ENCODE assay signal across 8 cellular contexts in genomic region chr10:110600487-110601101, GRCh38. TPM values are rescaled to one million over a fixed set of nuclear protein-coding genes. Genes with fewer than 3 reads are reported as not detected.
DNase-seq lines count a peak whose midpoint lies in the region; ATAC-seq, FAIRE-seq and TF ChIP-seq lines count a peak whose summit lies in the region.

No MANE protein-coding gene starts in this region.

- POLR2A ChIA-PET in endothelial cell of umbilical vein (lab: Charles Lee), result no interaction called here

- no peak overlapping the region for H2BK15ac ChIP-seq in neuronal stem cell (ENCODE audit: low read length)

- H3K27ac ChIP-seq in HL-60 (replicated peaks) (no peak overlapping the region), RWPE2 (ENCODE audit: poor library complexity, severe bottlenecking) (no peak overlapping the region), endothelial cell of umbilical vein (ENCODE audit: insufficient read depth, low read depth, low read length) (no peak overlapping the region), neuronal stem cell (replicated peaks; ENCODE audit: low read length) (no peak overlapping the region)

- no peak overlapping the region for H2BK5ac ChIP-seq in neuronal stem cell (ENCODE audit: low read length)

- no peaks in the 10 kb centered on the region for H3K79me2 ChIP-seq in endothelial cell of umbilical vein (ENCODE audit: control insufficient read depth, insufficient read depth, low read length)

- H3K4me3 ChIP-seq in AG10803 (ENCODE audit: low read length) (no peak overlapping the region), GM06990 (replicated peaks; ENCODE audit: low read depth, low read length) (no peak overlapping the region), HL-60 (replicated peaks; ENCODE audit: insufficient read depth, low read length) (no peak overlapping the region), RWPE2 (ENCODE audit: severe bottlenecking) (no peak overlapping the region), endothelial cell of umbilical vein (replicated peaks in 1 of 3; ENCODE audit: insufficient read depth in 1 of 3, low read depth in 1 of 3, low read length in 3 of 3) (no peak overlapping the region), neuronal stem cell (ENCODE audit: low read length in 2 of 2) (no peak overlapping the region)

- no TSS peak for BruUV-seq in endothelial cell of umbilical vein (replicated peaks; lab: Mats Ljungman, UMichigan)

- H2AFZ ChIP-seq in endothelial cell of umbilical vein (ENCODE audit: low read depth, low read length) (no peak overlapping the region), neuronal stem cell (ENCODE audit: low read length) (no peak overlapping the region)

- peaks cover 2% of the 10 kb centered on the region; the same call in 1 of the 2 replicates for H3K36me3 ChIP-seq in GM06990 (ENCODE audit: control insufficient read depth, insufficient read depth, low read length)
- H3K36me3 ChIP-seq in RWPE2 (ENCODE audit: low read depth), result peaks cover 85% of the 10 kb centered on the region
- peaks cover 0 to 21% of the 10 kb centered on the region in 2 experiments for H3K36me3 ChIP-seq in endothelial cell of umbilical vein (ENCODE audit: control insufficient read depth in 2 of 2, extremely low read depth in 1 of 2, insufficient read depth in 2 of 2, low read length in 2 of 2)
- peaks cover 13 to 100% of the 10 kb centered on the region in 2 donors for H3K36me3 ChIP-seq in neuronal stem cell (replicated peaks in 1 of 2; ENCODE audit: control insufficient read depth in 2 of 2, insufficient read depth in 2 of 2, low read length in 2 of 2)

- peak; percentile 42; the same call in 1 of the 3 replicates for ATAC-seq in RWPE2 (ENCODE audit: low read depth)

- H3K79me1 ChIP-seq in neuronal stem cell (ENCODE audit: low read depth, low read length), result no peaks in the 10 kb centered on the region

- CTCF ChIA-PET in endothelial cell of umbilical vein (lab: Charles Lee), result interaction anchor here (0.7 to 5.5 kb wide), 25 partner anchors 8 to 1537 kb away, joined by 3 to 80 read pairs (median 4); partner anchors contain the start of genes DUSP5 and SMNDC1

- H3K9me1 ChIP-seq in endothelial cell of umbilical vein (replicated peaks; ENCODE audit: control insufficient read depth, extremely low read depth, insufficient read depth, low read length), result no peaks in the 10 kb centered on the region

- H3K9ac ChIP-seq in endothelial cell of umbilical vein (replicated peaks; ENCODE audit: extremely low read depth, insufficient read depth, low read length) (no peak overlapping the region), neuronal stem cell (ENCODE audit: low read depth, low read length, poor library complexity) (no peak overlapping the region)

- no peak overlapping the region for H3K14ac ChIP-seq in neuronal stem cell (ENCODE audit: low read length)

- no peak overlapping the region for H4K8ac ChIP-seq in neuronal stem cell (ENCODE audit: low read depth, low read length)

- no peak overlapping the region for H3K4ac ChIP-seq in neuronal stem cell (ENCODE audit: low read length)

- H3K4me1 ChIP-seq in RWPE2 (ENCODE audit: insufficient read depth, poor library complexity, severe bottlenecking) (peaks cover 4% of the 10 kb centered on the region), endothelial cell of umbilical vein (ENCODE audit: control insufficient read depth, extremely low read depth, insufficient read depth, low read length) (peaks cover 6% of the 10 kb centered on the region), neuronal stem cell (ENCODE audit: control insufficient read depth in 2 of 2, insufficient read depth in 1 of 2, low read depth in 1 of 2, low read length in 2 of 2) (no peaks in the 10 kb centered on the region)

- H3K4me2 ChIP-seq in endothelial cell of umbilical vein (ENCODE audit: insufficient read depth, low read length) (no peak overlapping the region), neuronal stem cell (ENCODE audit: insufficient read depth, low read length, poor library complexity, severe bottlenecking) (no peak overlapping the region)

- DNase-seq in AG10803 (ENCODE audit: low read depth) (peak; percentile 66), GM06990 (ENCODE audit: extremely low read depth, insufficient read length) (peak; percentile 33), HL-60 (ENCODE audit: low read depth in 1 of 2, low spot score in 1 of 2) (peak in 1 of 2 experiments; percentile 49), RWPE2 (ENCODE audit: low spot score) (no peak), endothelial cell of umbilical vein (ENCODE audit: low read depth, low spot score) (peak; percentile 80), neuronal stem cell (ENCODE audit: low spot score) (peak; percentile 37), activated gamma-delta T cell (lab: John Stamatoyannopoulos, UW) (no peak)
- DNase-seq in activated CD8-positive, alpha-beta memory T cell treated with anti-CD3 and anti-CD28 coated beads, Interleukin-2, amount 50 U/mL, for 48 hours, result no peak

- H2BK12ac ChIP-seq in neuronal stem cell (ENCODE audit: low read length), result no peak overlapping the region

- peak; percentile 82 for FAIRE-seq in endothelial cell of umbilical vein (lab: Jason Lieb, UNC)

- no peak overlapping the region for H3K23ac ChIP-seq in neuronal stem cell (ENCODE audit: low read depth, low read length, poor library complexity)

- dilution Hi-C loops in endothelial cell of umbilical vein (cut with MboI; ENCODE audit: extremely low pct_ligation_motif_present, low sequenced_read_pairs), result no loop called here

- no peak for TF ChIP-seq POLR2A in endothelial cell of umbilical vein (IDR thresholded peaks at IDR 0.05; ENCODE audit: low read depth, low read length)

- H4K91ac ChIP-seq in neuronal stem cell (ENCODE audit: low read depth, low read length, poor library complexity), result no peak overlapping the region

- H2BK120ac ChIP-seq in neuronal stem cell (ENCODE audit: low read depth, low read length), result no peak overlapping the region

- H3K27me3 ChIP-seq in GM06990 (replicated peaks; ENCODE audit: control insufficient read depth, insufficient read depth, low read length) (no peaks in the 10 kb centered on the region), HL-60 (ENCODE audit: insufficient read depth, poor library complexity, severe bottlenecking) (no peaks in the 10 kb centered on the region), RWPE2 (ENCODE audit: insufficient read depth, poor library complexity, severe bottlenecking) (no peaks in the 10 kb centered on the region), endothelial cell of umbilical vein (ENCODE audit: control insufficient read depth in 2 of 2, insufficient read depth in 2 of 2, low read length in 2 of 2) (no peaks in the 10 kb centered on the region), neuronal stem cell (ENCODE audit: control insufficient read depth in 3 of 3, insufficient read depth in 3 of 3, low read depth in 1 of 3, low read length in 3 of 3) (no peaks in the 10 kb centered on the region)

- TF ChIP-seq CTCF in AG10803 (conservative IDR thresholded peaks at IDR 0.05; ENCODE audit: low read length) (peak; percentile 61), GM06990 (IDR thresholded peaks at IDR 0.05; ENCODE audit: insufficient read depth, low read length, poor library complexity, severe bottlenecking) (peak; percentile 52), HL-60 (IDR thresholded peaks at IDR 0.05; ENCODE audit: insufficient read depth, low read length) (peak; percentile 26), RWPE2 (IDR thresholded peaks at IDR 0.05; ENCODE audit: poor library complexity, severe bottlenecking) (peak; percentile 85), endothelial cell of umbilical vein (IDR thresholded peaks at IDR 0.05; ENCODE audit: extremely low read depth in 1 of 2, insufficient read depth in 1 of 2, low read depth in 1 of 2, low read length in 2 of 2) (peak; percentile 42 to 59)

- intact Hi-C loops in endothelial cell of umbilical vein (cut with micrococcal nuclease), result loop anchor here (1.0 to 5.0 kb wide), 4 partner anchors 33 to 294 kb away; partner anchors contain the start of gene SMC3

- H3K9me3 ChIP-seq in RWPE2 (ENCODE audit: severe bottlenecking) (no peaks in the 10 kb centered on the region), endothelial cell of umbilical vein (replicated peaks; ENCODE audit: control insufficient read depth, insufficient read depth, low read length) (no peaks in the 10 kb centered on the region), neuronal stem cell (replicated peaks in 1 of 2; ENCODE audit: control insufficient read depth in 2 of 2, insufficient read depth in 1 of 2, low read depth in 1 of 2, low read length in 2 of 2) (no peaks in the 10 kb centered on the region)

- WGBS in neuronal stem cell (ENCODE audit: extremely low coverage in 2 of 2, insufficient read length in 2 of 2, insufficient replicate concordance in 1 of 2), 2 donors, result no CpG with 5 or more reads among the region's 2 CpGs

- no peaks in the 10 kb centered on the region for H4K20me1 ChIP-seq in endothelial cell of umbilical vein (replicated peaks; ENCODE audit: control insufficient read depth, extremely low read depth, insufficient read depth, low read length)

- H2AK5ac ChIP-seq in neuronal stem cell (ENCODE audit: low read depth, low read length), result no peak overlapping the region

- H3K18ac ChIP-seq in neuronal stem cell (ENCODE audit: low read length), result no peak overlapping the region

TF ChIP-seq in endothelial cell of umbilical vein, 7 proteins besides CTCF, POLR2A, EP300 and RAD21 (continues in another document):
- no peak for TF ChIP-seq MYC (IDR thresholded peaks at IDR 0.05; ENCODE audit: low read depth, low read length)

RNA-seq across cellular contexts. Expression of gene SMC3, which starts 33.1 kb away (rescaled TPM):
- 44.2 and 45.0 TPM in 2 replicates for total RNA-seq in endothelial cell of umbilical vein
- 3.1 and 5.5 TPM in 2 replicates for polyA plus RNA-seq in endothelial cell of umbilical vein
- 10.8 and 12.9 TPM in 2 replicates for polyA plus RNA-seq in endothelial cell of umbilical vein (2011; cell fraction: cytosol; rRNA removed)
- 10.5 and 16.9 TPM in 2 replicates for polyA plus RNA-seq in endothelial cell of umbilical vein (2011; cell fraction: nucleus; rRNA removed)
- 29.2 and 38.9 TPM in 2 replicates for polyA plus RNA-seq in endothelial cell of umbilical vein (2012)
- 8.4 and 8.5 TPM in 2 replicates for polyA minus RNA-seq in endothelial cell of umbilical vein
- 19.0 TPM for polyA minus RNA-seq in endothelial cell of umbilical vein (2011; cell fraction: cytosol; rRNA and poly(A)+ RNA removed)
- polyA minus RNA-seq in endothelial cell of umbilical vein (2011; cell fraction: nucleus; rRNA and poly(A)+ RNA removed), result 5.5 and 8.2 TPM in 2 replicates
- 85.0 TPM for polyA plus RNA-seq in neuronal stem cell (2013, experiment 1 of 2)
- 86.3 TPM for polyA plus RNA-seq in neuronal stem cell (2013, experiment 2 of 2)

RNA-seq across cellular contexts. Expression of gene RBM20, which starts 43.5 kb away (rescaled TPM):
- total RNA-seq in endothelial cell of umbilical vein, result not detected in 2 replicates
- 0.02 and 0.04 TPM in 2 replicates for polyA plus RNA-seq in endothelial cell of umbilical vein
- polyA plus RNA-seq in endothelial cell of umbilical vein (2011; cell fraction: cytosol; rRNA removed), result not detected in 2 replicates
- 0.14 and 0.20 TPM in 2 replicates for polyA plus RNA-seq in endothelial cell of umbilical vein (2011; cell fraction: nucleus; rRNA removed)
- 0.14 TPM in 1 of 2 replicates, not detected in the other for polyA plus RNA-seq in endothelial cell of umbilical vein (2012)
- 0.02 TPM in 1 of 2 replicates, not detected in the other for polyA minus RNA-seq in endothelial cell of umbilical vein
- not detected for polyA minus RNA-seq in endothelial cell of umbilical vein (2011; cell fraction: cytosol; rRNA and poly(A)+ RNA removed)
- polyA minus RNA-seq in endothelial cell of umbilical vein (2011; cell fraction: nucleus; rRNA and poly(A)+ RNA removed), result 0.24 TPM in 1 of 2 replicates, not detected in the other
- polyA plus RNA-seq in neuronal stem cell (2013, experiment 1 of 2), result 0.56 TPM
- 0.48 TPM for polyA plus RNA-seq in neuronal stem cell (2013, experiment 2 of 2)

Comparison
In these comparisons a context has a peak if more than half of its experiments do, and no peak if none do; other contexts are left out.
1. DNase-seq: peak in AG10803 (single experiment), GM06990 (single experiment), endothelial cell of umbilical vein (single experiment) and neuronal stem cell (single experiment); none in RWPE2 (single experiment), activated gamma-delta T cell (single experiment) and activated CD8-positive, alpha-beta memory T cell treated with anti-CD3 and anti-CD28 coated beads, Interleukin-2, amount 50 U/mL, for 48 hours (single experiment).
2. CTCF ChIP-seq: peak in every context shown above with its lines; median percentile 85 in RWPE2; 61 in AG10803; 52 in GM06990; 50 in endothelial cell of umbilical vein; 26 in HL-60.